10 cellular contexts compared by ENCODE assay signal in genomic region chr20:63751471-63752271, GRCh38. TPM values are rescaled to one million over a fixed set of nuclear protein-coding genes. Genes with fewer than 3 reads are reported as not detected.
DNase-seq lines count a peak whose midpoint lies in the region; ATAC-seq and TF ChIP-seq lines count a peak whose summit lies in the region.
"Had no signal": no experiment of that assay in that cellular context is flagged by ENCODE, and none has a peak within 500 bp of the region (broad histone marks: within the 10 kb centered on the region; RNA-seq: fewer than 3 reads in every experiment).

No MANE protein-coding gene starts in this region.

- no peaks in the 10 kb centered on the region for H3K36me3 Mint-ChIP-seq in activated naive CD4-positive, alpha-beta T cell treated with anti-CD3 and anti-CD28 coated beads, Interleukin-2, amount 50 U/mL, for 24 hours
- no peaks in the 10 kb centered on the region for H3K36me3 Mint-ChIP-seq in stimulated activated memory B cell treated with anti-CD40 and anti-IgM and Interleukin-4, amounts not matched to agents 10 μg/mL and 1 μg/mL and 100 μg/mL, for 72 hours

- no peaks in the 10 kb centered on the region for H3K79me2 ChIP-seq in SK-N-SH (ENCODE audit: insufficient read depth)
- no peaks in the 10 kb centered on the region for H3K79me2 ChIP-seq in Loucy (ENCODE audit: insufficient read depth, low read length)

- DNase-seq in SK-N-SH (peak; percentile 77), kidney glomerular epithelial cell (lab: John Stamatoyannopoulos, UW) (no peak), transverse colon (no peak)

- H3F3A ChIP-seq in SK-N-SH (replicated peaks; ENCODE audit: insufficient read depth): peaks cover 4% of the 10 kb centered on the region
- no peaks in the 10 kb centered on the region for H3F3A ChIP-seq in Loucy (ENCODE audit: low read depth)

- H3K27ac ChIP-seq in SK-N-SH (ENCODE audit: low read depth in 2 of 2, low read length in 1 of 2) (no peak overlapping the region), skin epidermis (peak overlapping the region in 13 of 21 experiments; percentile 53 to 94 (median 76)), transverse colon (peak overlapping the region in 1 of 4 donors; percentile 33)
- H3K27ac ChIP-seq: gastroesophageal sphincter, SJCRH30 had no signal

- H3K4me1 ChIP-seq in SK-N-SH (ENCODE audit: control insufficient read depth in 1 of 2, insufficient read depth in 2 of 2, low read depth in 1 of 2, low read length in 1 of 2) (peaks cover 0 to 10% of the 10 kb centered on the region in 2 experiments; a peak in 1 of 4 replicates), Loucy (ENCODE audit: insufficient read depth, low read length, poor library complexity, severe bottlenecking) (peaks cover 33% of the 10 kb centered on the region), transverse colon (no peaks in the 10 kb centered on the region)
- H3K4me1 ChIP-seq: gastroesophageal sphincter, SJCRH30 had no signal

- H3K27me3 Mint-ChIP-seq in activated naive CD4-positive, alpha-beta T cell treated with anti-CD3 and anti-CD28 coated beads, Interleukin-2, amount 50 U/mL, for 24 hours: no peaks in the 10 kb centered on the region
- H3K27me3 Mint-ChIP-seq in stimulated activated memory B cell treated with anti-CD40 and anti-IgM and Interleukin-4, amounts not matched to agents 10 μg/mL and 1 μg/mL and 100 μg/mL, for 72 hours: no peaks in the 10 kb centered on the region

- no peak overlapping the region for H2AFZ ChIP-seq in SK-N-SH (ENCODE audit: low read depth)
- peak overlapping the region; percentile 40 for H2AFZ ChIP-seq in Loucy (ENCODE audit: low read length)

- intact Hi-C loops in transverse colon (cut with DNase I; ENCODE audit: low total_unique reads): no loop called here

- H3K4me3 ChIP-seq in SK-N-SH (ENCODE audit: low read depth in 2 of 2, low read length in 1 of 2): no peak overlapping the region
- peak overlapping the region; percentile 64 for H3K4me3 ChIP-seq in Loucy (ENCODE audit: low read length, poor library complexity, severe bottlenecking)
- H3K4me3 ChIP-seq in skin epidermis: no peak overlapping the region
- H3K4me3 ChIP-seq in transverse colon: no peak overlapping the region
- H3K4me3 ChIP-seq: gastroesophageal sphincter, SJCRH30 had no signal

- no peaks in the 10 kb centered on the region for H4K20me1 ChIP-seq in SK-N-SH (ENCODE audit: insufficient read depth)
- H4K20me1 ChIP-seq in Loucy (ENCODE audit: insufficient read depth, low read length, poor library complexity, severe bottlenecking): no peaks in the 10 kb centered on the region

- TF ChIP-seq RAD21 in SK-N-SH (IDR thresholded peaks at IDR 0.05; ENCODE audit: low read length): no peak

- peak overlapping the region; percentile 41 for H3K27ac Mint-ChIP-seq in activated naive CD4-positive, alpha-beta T cell treated with anti-CD3 and anti-CD28 coated beads, Interleukin-2, amount 50 U/mL, for 24 hours
- H3K27ac Mint-ChIP-seq in stimulated activated memory B cell treated with anti-CD40 and anti-IgM and Interleukin-4, amounts not matched to agents 10 μg/mL and 1 μg/mL and 100 μg/mL, for 72 hours: no peak overlapping the region

- POLR2A ChIA-PET in SK-N-SH (lab: Yijun Ruan, JAX): no interaction called here

- H3K9me3 ChIP-seq in SK-N-SH (no peaks in the 10 kb centered on the region), Loucy (ENCODE audit: insufficient read depth, low read depth, low read length) (no peaks in the 10 kb centered on the region), transverse colon (no peaks in the 10 kb centered on the region)
- H3K9me3 ChIP-seq: gastroesophageal sphincter, SJCRH30 had no signal

- no peak for TF ChIP-seq POLR2A in transverse colon (IDR thresholded peaks at IDR 0.05)

- peaks cover 26% of the 10 kb centered on the region for H3K4me1 Mint-ChIP-seq in activated naive CD4-positive, alpha-beta T cell treated with anti-CD3 and anti-CD28 coated beads, Interleukin-2, amount 50 U/mL, for 24 hours
- H3K4me1 Mint-ChIP-seq in stimulated activated memory B cell treated with anti-CD40 and anti-IgM and Interleukin-4, amounts not matched to agents 10 μg/mL and 1 μg/mL and 100 μg/mL, for 72 hours: no peaks in the 10 kb centered on the region

- WGBS in SK-N-SH (ENCODE audit: low lambda C conversion rate): 76% methylated on average over 29 of the region's 45 CpGs
- WGBS in transverse colon (ENCODE audit: low coverage in 1 of 2), 2 donors: 88% methylated on average over 23 of the region's 45 CpGs; no CpG with 5 or more reads in 1 of the 2 donors

- peak overlapping the region; percentile 47 for H3K4me3 Mint-ChIP-seq in activated naive CD4-positive, alpha-beta T cell treated with anti-CD3 and anti-CD28 coated beads, Interleukin-2, amount 50 U/mL, for 24 hours
- no peak overlapping the region for H3K4me3 Mint-ChIP-seq in stimulated activated memory B cell treated with anti-CD40 and anti-IgM and Interleukin-4, amounts not matched to agents 10 μg/mL and 1 μg/mL and 100 μg/mL, for 72 hours

- no peaks in the 10 kb centered on the region for H3K9me3 Mint-ChIP-seq in activated naive CD4-positive, alpha-beta T cell treated with anti-CD3 and anti-CD28 coated beads, Interleukin-2, amount 50 U/mL, for 24 hours
- peaks cover 2% of the 10 kb centered on the region for H3K9me3 Mint-ChIP-seq in stimulated activated memory B cell treated with anti-CD40 and anti-IgM and Interleukin-4, amounts not matched to agents 10 μg/mL and 1 μg/mL and 100 μg/mL, for 72 hours

- no peaks in the 10 kb centered on the region for H3K27me3 ChIP-seq in SK-N-SH (ENCODE audit: insufficient read depth)
- no peaks in the 10 kb centered on the region for H3K27me3 ChIP-seq in Loucy (ENCODE audit: insufficient read depth, low read length, poor library complexity, severe bottlenecking)
- H3K27me3 ChIP-seq in transverse colon: no peaks in the 10 kb centered on the region
- H3K27me3 ChIP-seq: gastroesophageal sphincter, SJCRH30 had no signal

- H3K9me2 ChIP-seq in SK-N-SH: no peaks in the 10 kb centered on the region
- H3K9me2 ChIP-seq in Loucy (replicated peaks; ENCODE audit: low read depth, low read length): no peaks in the 10 kb centered on the region

- in situ Hi-C loops in transverse colon (cut with MboI; ENCODE audit: low pct_ligation_motif_present in 1 of 4, low pct_unique_long_range_greater_than_20kb in 1 of 4, low sequenced_read_pairs in 3 of 4): no loop called here

- H3K4me2 ChIP-seq in SK-N-SH (no peak overlapping the region), Loucy (ENCODE audit: low read depth, low read length, poor library complexity, severe bottlenecking) (peak overlapping the region; percentile 85)

- TF ChIP-seq CTCF in SK-N-SH (IDR thresholded peaks at IDR 0.05) (no peak), Loucy (conservative IDR thresholded peaks at IDR 0.05; ENCODE audit: low read length) (no peak), transverse colon (IDR thresholded peaks at IDR 0.05) (no peak)

- H3K36me3 ChIP-seq in SK-N-SH (replicated peaks in 1 of 2; ENCODE audit: control insufficient read depth in 1 of 2, insufficient read depth in 2 of 2, low read length in 1 of 2): no peaks in the 10 kb centered on the region
- no peaks in the 10 kb centered on the region for H3K36me3 ChIP-seq in Loucy (ENCODE audit: insufficient read depth, low read length)
- no peaks in the 10 kb centered on the region for H3K36me3 ChIP-seq in transverse colon
- H3K36me3 ChIP-seq: SJCRH30 had no signal

- no peak for ATAC-seq in SK-N-SH treated with all-trans-retinoic acid at 6 μM for 48 hours
- no peak for ATAC-seq in stimulated activated memory B cell treated with anti-CD40 and anti-IgM and Interleukin-4, amounts not matched to agents 10 μg/mL and 1 μg/mL and 100 μg/mL, for 72 hours
- ATAC-seq: gastroesophageal sphincter had no signal

- TF ChIP-seq EP300 in SK-N-SH (IDR thresholded peaks at IDR 0.05; ENCODE audit: borderline replicate concordance in 1 of 2, low read depth in 1 of 2, low read length in 1 of 2): no peak
- no peak for TF ChIP-seq EP300 in transverse colon (IDR thresholded peaks at IDR 0.05; ENCODE audit: low read depth)

- CTCF ChIA-PET in SK-N-SH (lab: Yijun Ruan, JAX): interaction anchor here (0.7 to 1.2 kb wide), 2 partner anchors 10 to 23 kb away, joined by 3 to 7 read pairs; no protein-coding TSS in a partner anchor

- H3K9ac ChIP-seq in SK-N-SH (no peak overlapping the region), Loucy (ENCODE audit: low read depth, low read length, poor library complexity, severe bottlenecking) (peak overlapping the region; percentile 58)

TF ChIP-seq in SK-N-SH, 30 proteins besides CTCF, POLR2A, EP300 and RAD21 (continues in another document):
- TF ChIP-seq RXRA (IDR thresholded peaks at IDR 0.05; ENCODE audit: borderline replicate concordance, low read depth) (no peak), SIN3A (IDR thresholded peaks at IDR 0.05; ENCODE audit: borderline replicate concordance, low read depth, low read length) (no peak)

TF ChIP-seq in SK-N-SH treated with all-trans-retinoic acid at 6 μM for 48 hours, 23 proteins besides CTCF, POLR2A, EP300 and RAD21:
- TF ChIP-seq CSDC2 (CRISPR knock-in tag; IDR thresholded peaks at IDR 0.05) (no peak), GLIS3 (CRISPR knock-in tag; IDR thresholded peaks at IDR 0.05) (no peak), RARB (CRISPR knock-in tag; IDR thresholded peaks at IDR 0.05) (no peak)

RNA-seq across cellular contexts. Expression of gene SLC2A4RG, which starts 12.1 kb away (rescaled TPM):
- polyA plus RNA-seq in SK-N-SH (2012; rRNA removed): 75.5 and 90.9 TPM in 2 replicates
- 31.3 and 46.7 TPM in 2 replicates for polyA plus RNA-seq in SK-N-SH (2012; cell fraction: cytosol; rRNA removed)
- polyA plus RNA-seq in SK-N-SH (2012; cell fraction: nucleus; rRNA removed): 338 and 518 TPM in 2 replicates
- 10 to 100 TPM; 26.3 to 50.2 (median 47.7) TPM for total RNA-seq in transverse colon

RNA-seq across cellular contexts. Expression of gene LIME1, which starts 15.2 kb away (rescaled TPM):
- 10.9 and 12.3 TPM in 2 replicates for polyA plus RNA-seq in SK-N-SH (2012; rRNA removed)
- 1.0 and 2.1 TPM in 2 replicates for polyA plus RNA-seq in SK-N-SH (2012; cell fraction: cytosol; rRNA removed)
- polyA plus RNA-seq in SK-N-SH (2012; cell fraction: nucleus; rRNA removed): 118 and 180 TPM in 2 replicates
- total RNA-seq in transverse colon: 10 to 100 TPM; 24.4 to 91.1 (median 44.0) TPM

RNA-seq across cellular contexts. Expression of gene ZGPAT, which starts 43.8 kb away (rescaled TPM):
- 33.7 and 36.8 TPM in 2 replicates for polyA plus RNA-seq in SK-N-SH (2012; rRNA removed)
- 9.8 and 14.3 TPM in 2 replicates for polyA plus RNA-seq in SK-N-SH (2012; cell fraction: cytosol; rRNA removed)
- polyA plus RNA-seq in SK-N-SH (2012; cell fraction: nucleus; rRNA removed): 152 and 206 TPM in 2 replicates
- total RNA-seq in transverse colon: 100 to 1,000 TPM in 2 of 4 donors, 10 to 100 TPM in 2; 29.1 to 346 (median 76.5) TPM

RNA-seq across cellular contexts. Expression of gene ARFRP1, which starts 43.9 kb away (rescaled TPM):
- polyA plus RNA-seq in SK-N-SH (2012; rRNA removed): 65.4 and 72.8 TPM in 2 replicates
- 47.9 and 57.4 TPM in 2 replicates for polyA plus RNA-seq in SK-N-SH (2012; cell fraction: cytosol; rRNA removed)
- polyA plus RNA-seq in SK-N-SH (2012; cell fraction: nucleus; rRNA removed): 132 and 145 TPM in 2 replicates
- total RNA-seq in transverse colon: 10 to 100 TPM; 46.2 to 75.4 (median 56.2) TPM

RNA-seq across cellular contexts. Expression of gene TNFRSF6B, which starts 55.2 kb away (rescaled TPM):
- polyA plus RNA-seq in SK-N-SH (2012; rRNA removed): 8.2 and 9.4 TPM in 2 replicates
- 3.6 and 6.1 TPM in 2 replicates for polyA plus RNA-seq in SK-N-SH (2012; cell fraction: cytosol; rRNA removed)
- 18.3 and 28.9 TPM in 2 replicates for polyA plus RNA-seq in SK-N-SH (2012; cell fraction: nucleus; rRNA removed)
- 10 to 100 TPM in 3 of 4 donors, 1 to 10 TPM in 1; 4.2 to 34.4 (median 13.6) TPM for total RNA-seq in transverse colon

Comparison
In these comparisons a context has a peak if more than half of its experiments do, and no peak if none do; other contexts are left out.
1. H3K27ac ChIP-seq: peak in skin epidermis (13 of 21); none in SK-N-SH (0 of 2).